In genomic region chr10:30751678-30752331, GRCh38 we compare ENCODE assay signal across 8 cellular contexts.
DNase-seq lines count a peak whose midpoint lies in the region; ATAC-seq and TF ChIP-seq lines count a peak whose summit lies in the region.

No MANE protein-coding gene starts in this region.

- H3K4me3 ChIP-seq in CD4-positive, CD25-positive, alpha-beta regulatory T cell (ENCODE audit: low read depth, low read length): no peak overlapping the region
- H3K4me3 ChIP-seq in neutrophil (ENCODE audit: low read depth in 1 of 2, low read length in 1 of 2): no peak overlapping the region

- H3K9me3 Mint-ChIP-seq in CD4-positive, CD25-positive, alpha-beta regulatory T cell: no peaks in the 10 kb centered on the region
- H3K9me3 Mint-ChIP-seq in activated T-helper 17 cell treated with anti-CD3 and anti-CD28 coated beads, Interleukin-2, amount 50 U/mL, for 72 hours: no peaks in the 10 kb centered on the region

- DNase-seq in CD4-positive, CD25-positive, alpha-beta regulatory T cell: peak; percentile 36 to 75 (median 55)
- DNase-seq in NCI-H446 (lab: John Stamatoyannopoulos, UW): peak; percentile 44 to 81
- peak in 1 of 2 donors; percentile 19 for DNase-seq in foreskin keratinocyte
- peak; percentile 71 for DNase-seq in ureter (ENCODE audit: low spot score)
- no peak for DNase-seq in NCI-H69 (lab: John Stamatoyannopoulos, UW)

- ATAC-seq in CD4-positive, CD25-positive, alpha-beta regulatory T cell (ENCODE audit: low read depth in 2 of 2): peak; percentile 78 to 96
- ATAC-seq in GM21360 (IDR thresholded peaks at IDR 0.05; ENCODE audit: unreplicated experiment) (peak; percentile 57), foreskin keratinocyte (peak; percentile 56)
- no peak for ATAC-seq in activated T-helper 17 cell treated with anti-CD3 and anti-CD28 coated beads, Interleukin-2, amount 50 U/mL, for 72 hours (replicated peaks)

- no peaks in the 10 kb centered on the region for H3K27me3 ChIP-seq in CD4-positive, CD25-positive, alpha-beta regulatory T cell (ENCODE audit: control insufficient read depth, insufficient read depth, low read length)
- H3K27me3 ChIP-seq in foreskin keratinocyte: no peaks in the 10 kb centered on the region
- peaks cover 6% of the 10 kb centered on the region for H3K27me3 ChIP-seq in neutrophil

- peaks cover 0 to 30% (median 8%) of the 10 kb centered on the region in 4 donors for H3K4me1 Mint-ChIP-seq in CD4-positive, CD25-positive, alpha-beta regulatory T cell
- H3K4me1 Mint-ChIP-seq in activated T-helper 17 cell treated with anti-CD3 and anti-CD28 coated beads, Interleukin-2, amount 50 U/mL, for 72 hours: peaks cover 27% of the 10 kb centered on the region

- H3K36me3 ChIP-seq in CD4-positive, CD25-positive, alpha-beta regulatory T cell (ENCODE audit: control insufficient read depth, insufficient read depth, low read length): no peaks in the 10 kb centered on the region
- H3K36me3 ChIP-seq in neutrophil: no peaks in the 10 kb centered on the region

- no peaks in the 10 kb centered on the region for H3K9me3 ChIP-seq in CD4-positive, CD25-positive, alpha-beta regulatory T cell (ENCODE audit: control insufficient read depth in 2 of 2, low read length in 2 of 2)
- H3K9me3 ChIP-seq in neutrophil: no peaks in the 10 kb centered on the region

- no peak overlapping the region for H3K27ac ChIP-seq in CD4-positive, CD25-positive, alpha-beta regulatory T cell (ENCODE audit: insufficient read depth, low read length, poor library complexity, severe bottlenecking)
- H3K27ac ChIP-seq in foreskin keratinocyte (no peak overlapping the region), neutrophil (no peak overlapping the region)

- peak overlapping the region; percentile 22 to 71 (median 52) for H3K27ac Mint-ChIP-seq in CD4-positive, CD25-positive, alpha-beta regulatory T cell
- H3K27ac Mint-ChIP-seq in activated T-helper 17 cell treated with anti-CD3 and anti-CD28 coated beads, Interleukin-2, amount 50 U/mL, for 72 hours: no peak overlapping the region

- peaks cover 18% of the 10 kb centered on the region for H3K4me1 ChIP-seq in CD4-positive, CD25-positive, alpha-beta regulatory T cell (ENCODE audit: control insufficient read depth, insufficient read depth, low read length, poor library complexity, severe bottlenecking)
- H3K4me1 ChIP-seq in foreskin keratinocyte (no peaks in the 10 kb centered on the region), neutrophil (ENCODE audit: control insufficient read depth in 1 of 2, insufficient read depth in 1 of 2, low read depth in 1 of 2, low read length in 1 of 2) (no peaks in the 10 kb centered on the region)

- peak overlapping the region in 2 of 4 donors; percentile 6 to 38 for H3K4me3 Mint-ChIP-seq in CD4-positive, CD25-positive, alpha-beta regulatory T cell
- H3K4me3 Mint-ChIP-seq in activated T-helper 17 cell treated with anti-CD3 and anti-CD28 coated beads, Interleukin-2, amount 50 U/mL, for 72 hours: peak overlapping the region; percentile 36

- TF ChIP-seq CTCF in foreskin keratinocyte (conservative IDR thresholded peaks at IDR 0.05) (no peak), neutrophil (IDR thresholded peaks at IDR 0.05) (peak; percentile 49)

- H3K27me3 Mint-ChIP-seq in CD4-positive, CD25-positive, alpha-beta regulatory T cell: no peaks in the 10 kb centered on the region
- peaks cover 12% of the 10 kb centered on the region for H3K27me3 Mint-ChIP-seq in activated T-helper 17 cell treated with anti-CD3 and anti-CD28 coated beads, Interleukin-2, amount 50 U/mL, for 72 hours

- H3K36me3 Mint-ChIP-seq in CD4-positive, CD25-positive, alpha-beta regulatory T cell: no peaks in the 10 kb centered on the region
- no peaks in the 10 kb centered on the region for H3K36me3 Mint-ChIP-seq in activated T-helper 17 cell treated with anti-CD3 and anti-CD28 coated beads, Interleukin-2, amount 50 U/mL, for 72 hours (ENCODE audit: low read depth)
